ENCODE assay signal across 19 cellular contexts in the genomic region with DNA sequence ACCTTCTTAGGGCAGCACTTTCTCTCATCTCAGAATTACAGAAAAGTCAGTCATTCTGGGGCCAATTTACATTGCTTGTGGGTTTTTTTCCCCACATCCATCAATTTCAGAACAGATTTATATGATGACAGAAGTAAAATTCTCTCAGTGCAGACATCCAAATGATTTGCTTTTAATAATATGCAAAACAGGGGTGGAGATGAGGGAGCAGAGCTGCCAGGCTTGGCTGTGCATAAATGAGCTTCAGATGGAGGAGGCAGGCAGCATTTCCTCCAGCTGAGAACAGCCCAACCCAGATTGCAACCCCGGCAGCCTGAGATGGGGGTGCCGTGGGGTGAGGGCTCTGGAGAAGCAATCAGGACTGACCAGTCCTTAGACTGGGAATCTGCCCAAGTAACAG.
"Had no signal": no experiment of that assay in that cellular context is flagged by ENCODE, and none has a peak within 500 bp of the region (broad histone marks: within the 10 kb centered on the region; RNA-seq: fewer than 3 reads in every experiment).

No MANE protein-coding gene starts in this region.

- H3K4me1 Mint-ChIP-seq: activated naive CD4-positive, alpha-beta T cell treated with anti-CD3 and anti-CD28 coated beads, Interleukin-2, amount 10 ng/mL, durations not matched to agents 7 days and 5 days; memory B cell; natural killer cell had no signal

- H3K4me1 ChIP-seq: ascending aorta, right atrium auricular region, thyroid gland had no signal

- H3K4me3 ChIP-seq: ascending aorta, cardiac muscle cell, right atrium auricular region, thyroid gland had no signal

- H3K27ac ChIP-seq: ascending aorta, cardiac muscle cell, dorsolateral prefrontal cortex, right atrium auricular region, thyroid gland had no signal

- ATAC-seq: left ventricle myocardium superior; natural killer cell; stimulated activated naive B cell treated with anti-CD40 and anti-IgM and Interleukin-4, amounts not matched to agents 10 μg/mL and 1 μg/mL and 100 μg/mL, for 72 hours had no signal

- H3K36me3 ChIP-seq: ascending aorta, cardiac muscle cell, right atrium auricular region, thyroid gland had no signal

- H3K4me3 Mint-ChIP-seq: activated CD4-positive, alpha-beta memory T cell treated with anti-CD3 and anti-CD28 coated beads, Interleukin-2, amount 10 ng/mL, durations not matched to agents 7 days and 5 days; activated naive CD4-positive, alpha-beta T cell treated with anti-CD3 and anti-CD28 coated beads, Interleukin-2, amount 10 ng/mL, durations not matched to agents 7 days and 5 days; activated T-cell treated with anti-CD3 and anti-CD28 coated beads, Interleukin-2, amount 50 U/mL, for 24 hours; endodermal cell; memory B cell; natural killer cell; stimulated activated naive B cell treated with anti-CD40 and anti-IgM and Interleukin-4, amounts not matched to agents 10 μg/mL and 1 μg/mL and 100 μg/mL, for 72 hours; WTC11 had no signal

- H3K36me3 Mint-ChIP-seq: activated naive CD4-positive, alpha-beta T cell treated with anti-CD3 and anti-CD28 coated beads, Interleukin-2, amount 10 ng/mL, durations not matched to agents 7 days and 5 days; memory B cell; natural killer cell; WTC11 had no signal

- H3K9me3 ChIP-seq: ascending aorta, right atrium auricular region, thyroid gland had no signal

- DNase-seq: activated CD4-positive, alpha-beta memory T cell treated with anti-CD3 and anti-CD28 coated beads, Interleukin-2, amount 10 ng/mL, durations not matched to agents 7 days and 5 days; activated CD4-positive, alpha-beta T cell treated with anti-CD3 and anti-CD28 coated beads for 4 hours; activated naive CD4-positive, alpha-beta T cell treated with anti-CD3 and anti-CD28 coated beads, Interleukin-2, amount 10 ng/mL, durations not matched to agents 7 days and 5 days; activated T-cell treated with anti-CD3 and anti-CD28 coated beads, Interleukin-2, amount 50 U/mL, for 24 hours; dorsolateral prefrontal cortex; endodermal cell; erythroblast; hippocampal formation; kidney; left ventricle myocardium superior; natural killer cell; stimulated activated CD4-positive, alpha-beta T cell treated with anti-CD3 and anti-CD28 coated beads, Interleukin-2, amount 100 ng/mL, for 48 hours; stimulated activated naive B cell treated with anti-CD40 and anti-IgM and Interleukin-4, amounts not matched to agents 10 μg/mL and 1 μg/mL and 100 μg/mL, for 72 hours; thyroid gland had no signal

- H3K27me3 ChIP-seq: ascending aorta, cardiac muscle cell, right atrium auricular region, thyroid gland had no signal

- H3K9me3 Mint-ChIP-seq: activated CD4-positive, alpha-beta memory T cell treated with anti-CD3 and anti-CD28 coated beads, Interleukin-2, amount 10 ng/mL, durations not matched to agents 7 days and 5 days; activated naive CD4-positive, alpha-beta T cell treated with anti-CD3 and anti-CD28 coated beads, Interleukin-2, amount 10 ng/mL, durations not matched to agents 7 days and 5 days; activated T-cell treated with anti-CD3 and anti-CD28 coated beads, Interleukin-2, amount 50 U/mL, for 24 hours; endodermal cell; memory B cell; natural killer cell; stimulated activated naive B cell treated with anti-CD40 and anti-IgM and Interleukin-4, amounts not matched to agents 10 μg/mL and 1 μg/mL and 100 μg/mL, for 72 hours; WTC11 had no signal

- H3K27me3 Mint-ChIP-seq: activated T-cell treated with anti-CD3 and anti-CD28 coated beads, Interleukin-2, amount 50 U/mL, for 24 hours; memory B cell; stimulated activated naive B cell treated with anti-CD40 and anti-IgM and Interleukin-4, amounts not matched to agents 10 μg/mL and 1 μg/mL and 100 μg/mL, for 72 hours had no signal

- H3K27ac Mint-ChIP-seq: activated CD4-positive, alpha-beta memory T cell treated with anti-CD3 and anti-CD28 coated beads, Interleukin-2, amount 10 ng/mL, durations not matched to agents 7 days and 5 days; activated naive CD4-positive, alpha-beta T cell treated with anti-CD3 and anti-CD28 coated beads, Interleukin-2, amount 10 ng/mL, durations not matched to agents 7 days and 5 days; activated T-cell treated with anti-CD3 and anti-CD28 coated beads, Interleukin-2, amount 50 U/mL, for 24 hours; endodermal cell; memory B cell; natural killer cell; stimulated activated naive B cell treated with anti-CD40 and anti-IgM and Interleukin-4, amounts not matched to agents 10 μg/mL and 1 μg/mL and 100 μg/mL, for 72 hours; WTC11 had no signal
